Comparison of ENCODE assay signal across 1 cellular context in the genomic region with DNA sequence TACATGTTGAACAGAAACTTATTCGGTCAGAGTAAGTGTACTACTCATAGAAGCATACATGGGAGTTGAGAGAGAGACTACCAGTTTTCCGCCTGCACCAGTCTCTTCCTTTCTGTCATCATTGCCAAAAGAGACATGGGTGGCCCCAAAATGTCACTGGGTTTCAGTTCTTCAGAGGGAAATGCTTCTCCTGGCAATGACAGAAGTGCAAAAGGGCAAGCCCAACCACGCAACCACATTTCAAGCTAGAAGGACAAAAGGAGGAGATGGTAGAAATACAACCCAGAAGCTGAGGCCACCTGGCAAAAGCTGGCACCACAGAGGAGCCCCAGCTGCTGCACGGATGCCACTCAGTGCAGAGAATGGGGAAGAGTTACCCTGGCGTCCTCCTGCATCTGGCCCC.
TF ChIP-seq lines count a peak whose summit lies in the region.

No MANE protein-coding gene starts in this region.

TF ChIP-seq in H1, 55 proteins besides CTCF, POLR2A, EP300 and RAD21:
- TF ChIP-seq SIRT6 (IDR thresholded peaks at IDR 0.05; ENCODE audit: low read length) = no peak
- TF ChIP-seq SAP30 (IDR thresholded peaks at IDR 0.05; ENCODE audit: insufficient read depth, insufficient replicate concordance, low read length) = no peak
- no peak for TF ChIP-seq POLR2AphosphoS5 (IDR thresholded peaks at IDR 0.05; ENCODE audit: low read depth, low read length)
- TF ChIP-seq, protein P1, sequence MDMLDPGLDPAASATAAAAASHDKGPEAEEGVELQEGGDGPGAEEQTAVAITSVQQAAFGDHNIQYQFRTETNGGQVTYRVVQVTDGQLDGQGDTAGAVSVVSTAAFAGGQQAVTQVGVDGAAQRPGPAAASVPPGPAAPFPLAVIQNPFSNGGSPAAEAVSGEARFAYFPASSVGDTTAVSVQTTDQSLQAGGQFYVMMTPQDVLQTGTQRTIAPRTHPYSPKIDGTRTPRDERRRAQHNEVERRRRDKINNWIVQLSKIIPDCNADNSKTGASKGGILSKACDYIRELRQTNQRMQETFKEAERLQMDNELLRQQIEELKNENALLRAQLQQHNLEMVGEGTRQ (IDR thresholded peaks at IDR 0.05; ENCODE audit: low read length) = no peak
- TF ChIP-seq SP1 (IDR thresholded peaks at IDR 0.05; ENCODE audit: low read depth, low read length) = no peak
- no peak for TF ChIP-seq ASH2L (IDR thresholded peaks at IDR 0.05; ENCODE audit: low read length)
- no peak for TF ChIP-seq EZH2 (IDR thresholded peaks at IDR 0.05; ENCODE audit: low read depth, low read length, severe bottlenecking)
- no peak for TF ChIP-seq SRF (IDR thresholded peaks at IDR 0.05; ENCODE audit: low read depth, low read length)
- no peak for TF ChIP-seq CBX5 (IDR thresholded peaks at IDR 0.05; ENCODE audit: low read depth, low read length)
- TF ChIP-seq POU5F1 (IDR thresholded peaks at IDR 0.05; ENCODE audit: low read depth, low read length) = no peak
- TF ChIP-seq FOSL1 (IDR thresholded peaks at IDR 0.05; ENCODE audit: insufficient read depth, low read depth, low read length) = no peak
- TF ChIP-seq JUND (IDR thresholded peaks at IDR 0.05; ENCODE audit: low read length) = no peak
- TF ChIP-seq MAFK (IDR thresholded peaks at IDR 0.05; ENCODE audit: low read depth, low read length) = no peak
